In genomic region chr3:99248913-99249312, GRCh38 we compare ENCODE assay signal across 24 cellular contexts.
DNase-seq lines count a peak whose midpoint lies in the region; TF ChIP-seq lines count a peak whose summit lies in the region.
"Had no signal": no experiment of that assay in that cellular context is flagged by ENCODE, and none has a peak within 500 bp of the region (broad histone marks: within the 10 kb centered on the region; RNA-seq: fewer than 3 reads in every experiment).

No MANE protein-coding gene starts in this region.

- POLR2A ChIA-PET in GM10248 (lab: Yijun Ruan, JAX): no interaction called here

- H3K4me3 ChIP-seq in adipocyte (ENCODE audit: low read length): no peak overlapping the region
- H3K4me3 ChIP-seq: adrenal gland, HAP-1, pancreas had no signal

- no peaks in the 10 kb centered on the region for H3K36me3 ChIP-seq in adipocyte (ENCODE audit: control insufficient read depth, insufficient read depth, low read length, severe bottlenecking)
- H3K36me3 ChIP-seq: adrenal gland, HAP-1, pancreas had no signal

- H3K9ac ChIP-seq in adipocyte (ENCODE audit: low read length): peak overlapping the region; percentile 64
- H3K9ac ChIP-seq: KMS-11 had no signal

- DNase-seq in EL: peak; percentile 32
- DNase-seq in adipocyte (ENCODE audit: low read depth): peak; percentile 70
- peak; percentile 54 for DNase-seq in fibroblast of gingiva (ENCODE audit: low read depth)
- peak; percentile 38 for DNase-seq in renal cortical epithelial cell (ENCODE audit: low read depth)
- DNase-seq in HuH-7 (ENCODE audit: low spot score): no peak
- DNase-seq in medulla oblongata (ENCODE audit: extremely low spot score): no peak
- DNase-seq in GM10248 (ENCODE audit: extremely low spot score): no peak
- DNase-seq in iPS-NIHi7 (ENCODE audit: extremely low spot score): no peak
- DNase-seq: activated B cell treated with CpG ODN at 0.5 μM for 24 hours; activated CD4-positive, alpha-beta memory T cell treated with anti-CD3 and anti-CD28 coated beads for 36 hours; activated gamma-delta T cell; adrenal gland; CD8-positive, alpha-beta memory T cell; DMS53; kidney glomerular epithelial cell; natural killer cell; NCI-H1048; NCI-H2081 treated with DMSO at 0.1 percent for 48 hours; NCI-H524 treated with DMSO at 0.1 percent for 48 hours; pancreas; stimulated activated naive CD4-positive, alpha-beta T cell treated with Interleukin-2 at 50 U/mL for 16 hours; T1000 had no signal

- CTCF ChIA-PET in GM10248 (lab: Yijun Ruan, JAX): interaction anchor here (0.7 kb wide), 1 partner anchor 12 kb away, joined by 3 read pairs; no protein-coding TSS in a partner anchor

- peaks cover 66% of the 10 kb centered on the region for H3K4me1 ChIP-seq in adipocyte (ENCODE audit: control insufficient read depth, insufficient read depth, low read length)
- H3K4me1 ChIP-seq: adrenal gland, HAP-1, pancreas had no signal

- no peak for TF ChIP-seq CTCF in GM10248 (IDR thresholded peaks at IDR 0.05; ENCODE audit: control extremely low read depth, extremely low read depth, low read depth, missing control alignments)

- H3K9me3 ChIP-seq in adipocyte (ENCODE audit: control insufficient read depth, low read length): no peaks in the 10 kb centered on the region
- H3K9me3 ChIP-seq: adrenal gland, HAP-1, pancreas had no signal

- no peaks in the 10 kb centered on the region for H3K27me3 ChIP-seq in adipocyte (replicated peaks; ENCODE audit: control insufficient read depth, insufficient read depth, low read length)
- H3K27me3 ChIP-seq: adrenal gland, pancreas had no signal

Comparison
In these comparisons a context has a peak if more than half of its experiments do, and no peak if none do; other contexts are left out.
1. DNase-seq: peak in EL (single experiment), adipocyte (single experiment), fibroblast of gingiva (single experiment) and renal cortical epithelial cell (single experiment); none in HuH-7 (single experiment), medulla oblongata (single experiment), GM10248 (single experiment) and iPS-NIHi7 (single experiment).